10 cellular contexts compared by ENCODE assay signal in genomic region chr4:76733380-76733779, GRCh38.
DNase-seq lines count a peak whose midpoint lies in the region; ATAC-seq and TF ChIP-seq lines count a peak whose summit lies in the region.
"Had no signal": no experiment of that assay in that cellular context is flagged by ENCODE, and none has a peak within 500 bp of the region (broad histone marks: within the 10 kb centered on the region; RNA-seq: fewer than 3 reads in every experiment).

No MANE protein-coding gene starts in this region.

- peak; percentile 63 for TF ChIP-seq CTCF in H9 (conservative IDR thresholded peaks at IDR 0.05)
- TF ChIP-seq CTCF in testis (IDR thresholded peaks at IDR 0.05) = no peak

- no peak overlapping the region for H3K56ac ChIP-seq in H9 (ENCODE audit: insufficient read length, low read depth, low read length)

- no peaks in the 10 kb centered on the region for H3K36me3 ChIP-seq in testis (ENCODE audit: low read depth, missing control alignments)

- no peak for TF ChIP-seq POLR2A in testis (IDR thresholded peaks at IDR 0.05)

- no peaks in the 10 kb centered on the region for H3K27me3 Mint-ChIP-seq in H9 (ENCODE audit: low read depth)
- peaks cover 45% of the 10 kb centered on the region for H3K27me3 Mint-ChIP-seq in central memory CD8-positive, alpha-beta T cell

- WGBS in H9 (ENCODE audit: extremely low coverage, insufficient read length, low lambda C conversion rate) = no CpG with 5 or more reads among the region's 2 CpGs
- 78 to 85% methylated on average over 2 of the region's 2 CpGs for WGBS in testis, 2 donors

- H3K9me3 Mint-ChIP-seq in H9 = no peaks in the 10 kb centered on the region
- no peaks in the 10 kb centered on the region for H3K9me3 Mint-ChIP-seq in central memory CD8-positive, alpha-beta T cell

- no peak overlapping the region for H3K23ac ChIP-seq in H9 (ENCODE audit: insufficient read length, low read depth, low read length)

- H3K36me3 Mint-ChIP-seq in H9 (ENCODE audit: insufficient read depth in 1 of 3, low read depth in 3 of 3) = peaks cover 18 to 42% (median 30%) of the 10 kb centered on the region in 3 experiments; a peak in 6 of 7 replicates
- H3K36me3 Mint-ChIP-seq in central memory CD8-positive, alpha-beta T cell (ENCODE audit: insufficient read depth) = no peaks in the 10 kb centered on the region

- H3K79me1 ChIP-seq in H9 (ENCODE audit: insufficient read depth, low read depth, low read length, poor library complexity, severe bottlenecking) = peaks cover 2% of the 10 kb centered on the region

- peaks cover 47 to 50% of the 10 kb centered on the region in 2 experiments for H3K4me1 Mint-ChIP-seq in H9
- H3K4me1 Mint-ChIP-seq in central memory CD8-positive, alpha-beta T cell = no peaks in the 10 kb centered on the region

- intact Hi-C loops in testis (cut with DNase I; ENCODE audit: low total_unique reads) = no loop called here

- H4K8ac ChIP-seq in H9 (replicated peaks; ENCODE audit: insufficient read length, low read depth, low read length) = no peak overlapping the region

- H3K27ac ChIP-seq in H9 (ENCODE audit: insufficient read length, low read depth, low read length) (no peak overlapping the region), testis (no peak overlapping the region)

- no peaks in the 10 kb centered on the region for H3K27me3 ChIP-seq in H9 (ENCODE audit: insufficient read depth, low read length)
- no peaks in the 10 kb centered on the region for H3K27me3 ChIP-seq in testis

- H3K23me2 ChIP-seq in H9 (ENCODE audit: insufficient read length, low read depth, low read length, poor library complexity, severe bottlenecking) = no peaks in the 10 kb centered on the region

- H3K9ac ChIP-seq in H9 (ENCODE audit: extremely low read depth, insufficient read length, low read length) = no peak overlapping the region

- H3K9me3 ChIP-seq in H9 (ENCODE audit: control insufficient read depth, low read depth, low read length) (no peaks in the 10 kb centered on the region), testis (no peaks in the 10 kb centered on the region)

- H3K4me2 ChIP-seq in H9 (ENCODE audit: insufficient read depth, insufficient read length, low read length) = no peak overlapping the region

- H2AFZ ChIP-seq in H9 (ENCODE audit: low read length) = no peak overlapping the region

- no peak overlapping the region for H3K4ac ChIP-seq in H9 (ENCODE audit: low read depth, low read length)

- peak overlapping the region; percentile 81 to 94 (median 81); a peak in 6 of 7 replicates for H3K27ac Mint-ChIP-seq in H9
- H3K27ac Mint-ChIP-seq in central memory CD8-positive, alpha-beta T cell (ENCODE audit: low read depth) = no peak overlapping the region

- H2BK5ac ChIP-seq in H9 (ENCODE audit: insufficient read length, low read length) = no peak overlapping the region

- no peak overlapping the region for H2BK15ac ChIP-seq in H9 (ENCODE audit: low read depth, low read length)

- H3K4me3 ChIP-seq in testis = no peak overlapping the region

- no peak overlapping the region for H4K5ac ChIP-seq in H9 (ENCODE audit: insufficient read length, low read depth, low read length)

- H4K91ac ChIP-seq in H9 (ENCODE audit: insufficient read length, low read depth, low read length) = no peak overlapping the region

- H2BK12ac ChIP-seq in H9 (ENCODE audit: insufficient read length, low read depth, low read length) = no peak overlapping the region

- H3K14ac ChIP-seq in H9 (ENCODE audit: insufficient read depth, low read length) = no peak overlapping the region

- peak; percentile 19 for ATAC-seq in central memory CD8-positive, alpha-beta T cell (replicated peaks; ENCODE audit: extremely low read depth, poor library complexity, severe bottlenecking)
- no peak for ATAC-seq in HG03039 (IDR thresholded peaks at IDR 0.05; ENCODE audit: unreplicated experiment)

- H3K18ac ChIP-seq in H9 (ENCODE audit: insufficient read length, low read depth, low read length) = no peak overlapping the region

- H2AK5ac ChIP-seq in H9 (ENCODE audit: insufficient read length, low read length) = no peak overlapping the region

- H3K4me1 ChIP-seq in H9 (ENCODE audit: insufficient read depth, low read length) (peaks cover 4% of the 10 kb centered on the region; the same call in 1 of the 2 replicates), testis (peaks cover 3% of the 10 kb centered on the region)

- no peak overlapping the region for H2BK120ac ChIP-seq in H9 (ENCODE audit: low read depth, low read length, poor library complexity, severe bottlenecking)

- H3T11ph ChIP-seq in H9 (ENCODE audit: low read length) = no peak overlapping the region

- DNase-seq in H9 (peak; percentile 55), NCI-H2107 treated with DMSO at 0.1 percent for 48 hours (lab: John Stamatoyannopoulos, UW; ENCODE audit: unreplicated experiment) (peak; percentile 83), testis (peak; percentile 25), NCI-H2227 (lab: John Stamatoyannopoulos, UW; ENCODE audit: unreplicated experiment) (no peak), GDM1 (lab: John Stamatoyannopoulos, UW) (no peak)
- DNase-seq in central memory CD8-positive, alpha-beta T cell (ENCODE audit: low spot score in 2 of 2) = no peak
- DNase-seq: activated CD4-positive, alpha-beta T cell treated with anti-CD3 and anti-CD28 coated beads for 1 hour; NCI-H2227 treated with DMSO at 0.1 percent for 48 hours; stimulated activated CD8-positive, alpha-beta memory T cell treated with anti-CD3 and anti-CD28 coated beads, Interleukin-4, amount 100 ng/mL, for 48 hours had no signal

- H3K4me3 Mint-ChIP-seq in H9 = no peak overlapping the region; a peak in 1 of 5 replicates
- no peak overlapping the region for H3K4me3 Mint-ChIP-seq in central memory CD8-positive, alpha-beta T cell

- H4K20me1 ChIP-seq in H9 (ENCODE audit: control insufficient read depth, insufficient read depth, insufficient read length) = peaks cover 2% of the 10 kb centered on the region

- H3K79me2 ChIP-seq in H9 (ENCODE audit: insufficient read depth, low read length) = peaks cover 2% of the 10 kb centered on the region; the same call in 1 of the 2 replicates

- H2BK20ac ChIP-seq in H9 (ENCODE audit: low read depth, low read length, poor library complexity, severe bottlenecking) = no peak overlapping the region

Comparison
In these comparisons a context has a peak if more than half of its experiments do, and no peak if none do; other contexts are left out.
1. DNase-seq: peak in H9 (single experiment), NCI-H2107 treated with DMSO at 0.1 percent for 48 hours (single experiment) and testis (single experiment); none in central memory CD8-positive, alpha-beta T cell (0 of 2), NCI-H2227 (single experiment) and GDM1 (single experiment).